16 cellular contexts compared by ENCODE assay signal in the genomic region with DNA sequence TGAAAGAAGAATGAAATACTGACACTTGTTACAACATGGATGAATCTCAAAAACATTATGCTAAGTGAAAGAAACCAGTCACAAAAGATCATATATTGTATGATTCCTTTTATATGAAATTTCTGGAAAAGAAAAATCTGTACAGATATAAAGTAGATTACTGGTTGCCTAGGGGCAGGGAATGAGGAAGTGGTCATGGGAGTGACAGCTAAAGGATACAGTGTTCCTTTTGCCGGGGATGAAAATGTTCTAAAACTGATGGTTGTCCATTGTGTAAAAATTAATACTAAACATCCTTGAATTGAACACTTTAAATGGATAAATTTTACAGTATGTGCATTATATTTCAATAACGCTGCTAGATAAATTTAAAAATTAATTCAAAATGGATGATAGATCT.
"Had no signal": no experiment of that assay in that cellular context is flagged by ENCODE, and none has a peak within 500 bp of the region (broad histone marks: within the 10 kb centered on the region; RNA-seq: fewer than 3 reads in every experiment).

No MANE protein-coding gene starts in this region.

- ATAC-seq: gastroesophageal sphincter; natural killer cell treated with Interleukin-12 subunit alpha and Interleukin-12 subunit beta and Interleukin-15 and Interleukin-18, amount 100 ng/mL, for 72 hours; stimulated activated naive CD8-positive, alpha-beta T cell treated with anti-CD3 and anti-CD28 coated beads, Interleukin-15, Interleukin-2, amounts not matched to agents 100 U/mL and 50 U/mL, for 24 hours; WTC11 had no signal

- H3K27ac ChIP-seq: colonic mucosa, esophagus squamous epithelium, gastroesophageal sphincter, ovary, prostate gland, upper lobe of left lung had no signal

- H3K9me3 ChIP-seq: colonic mucosa, esophagus squamous epithelium, ovary, prostate gland, upper lobe of left lung had no signal

- DNase-seq: activated naive CD4-positive, alpha-beta T cell; activated naive CD8-positive, alpha-beta T cell treated with anti-CD3 and anti-CD28 coated beads for 36 hours; activated T-cell treated with anti-CD3 and anti-CD28 coated beads, Interleukin-2, amount 50 U/mL, for 24 hours; colonic mucosa; esophagus squamous epithelium; head of caudate nucleus; hypothalamus; ovary; stimulated activated CD4-positive, alpha-beta T cell treated with anti-CD3 and anti-CD28 coated beads, Interleukin-2, amount 100 ng/mL, for 48 hours; stimulated activated CD8-positive, alpha-beta memory T cell treated with anti-CD3 and anti-CD28 coated beads, Interleukin-4, amount 100 ng/mL, for 48 hours; stimulated activated naive CD8-positive, alpha-beta T cell treated with anti-CD3 and anti-CD28 coated beads, Interleukin-15, Interleukin-2, amounts not matched to agents 100 U/mL and 50 U/mL, for 24 hours; upper lobe of left lung had no signal

- H3K4me3 ChIP-seq: colonic mucosa, esophagus squamous epithelium, gastroesophageal sphincter, ovary, prostate gland, upper lobe of left lung had no signal

- H3K27me3 ChIP-seq: colonic mucosa, gastroesophageal sphincter, ovary, upper lobe of left lung had no signal

- H3K36me3 ChIP-seq: colonic mucosa, esophagus squamous epithelium, gastroesophageal sphincter, ovary, prostate gland, upper lobe of left lung had no signal

- H3K4me1 ChIP-seq: colonic mucosa, esophagus squamous epithelium, gastroesophageal sphincter, prostate gland, upper lobe of left lung had no signal
